In the genomic region with DNA sequence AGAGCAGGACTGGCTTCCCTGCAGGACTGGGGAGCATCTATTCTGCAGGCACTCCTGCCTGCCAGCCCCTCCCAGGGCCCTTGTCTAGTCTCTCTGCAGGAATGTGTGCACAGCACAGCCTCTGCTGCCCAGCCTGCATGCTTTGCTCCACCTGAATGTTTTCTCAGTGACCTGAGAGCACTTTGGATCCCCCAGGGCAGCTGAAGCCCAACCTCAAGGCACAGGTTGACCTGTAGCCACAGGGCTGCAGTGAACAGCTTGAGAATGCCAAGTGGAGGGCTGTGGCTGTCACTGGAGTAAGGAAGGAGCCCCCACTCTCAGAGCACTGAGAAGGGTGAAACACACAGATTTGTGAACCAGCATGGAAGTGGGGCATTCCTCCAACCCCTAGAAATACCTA, we compare ENCODE assay signal across 29 cellular contexts.
"Had no signal": no experiment of that assay in that cellular context is flagged by ENCODE, and none has a peak within 500 bp of the region (broad histone marks: within the 10 kb centered on the region; RNA-seq: fewer than 3 reads in every experiment).

No MANE protein-coding gene starts in this region.

- H3K27me3 ChIP-seq: esophagus muscularis mucosa, foreskin keratinocyte, gastroesophageal sphincter, heart left ventricle, ovary, suprapubic skin, transverse colon had no signal

- H3K79me2 ChIP-seq: hepatocyte had no signal

- H2AFZ ChIP-seq: hepatocyte had no signal

- H3K4me1 Mint-ChIP-seq: memory B cell; naive thymus-derived CD4-positive, alpha-beta T cell; nephron; stimulated activated naive B cell treated with anti-CD40 and anti-IgM and Interleukin-4, amounts not matched to agents 10 μg/mL and 1 μg/mL and 100 μg/mL, for 72 hours; stimulated activated naive CD8-positive, alpha-beta T cell treated with anti-CD3 and anti-CD28 coated beads, Interleukin-15, amount 100 ng/mL, for 72 hours had no signal

- H3K9me3 Mint-ChIP-seq: memory B cell, nephron had no signal

- H3K27ac Mint-ChIP-seq: memory B cell; naive thymus-derived CD4-positive, alpha-beta T cell; nephron; stimulated activated naive B cell treated with anti-CD40 and anti-IgM and Interleukin-4, amounts not matched to agents 10 μg/mL and 1 μg/mL and 100 μg/mL, for 72 hours; stimulated activated naive CD8-positive, alpha-beta T cell treated with anti-CD3 and anti-CD28 coated beads, Interleukin-15, amount 100 ng/mL, for 72 hours had no signal

- H3K36me3 Mint-ChIP-seq: memory B cell; stimulated activated naive B cell treated with anti-CD40 and anti-IgM and Interleukin-4, amounts not matched to agents 10 μg/mL and 1 μg/mL and 100 μg/mL, for 72 hours had no signal

- H3K36me3 ChIP-seq: esophagus muscularis mucosa, gastroesophageal sphincter, heart left ventricle, ovary, suprapubic skin, transverse colon had no signal

- H3K27me3 Mint-ChIP-seq: memory B cell; naive thymus-derived CD4-positive, alpha-beta T cell; stimulated activated naive B cell treated with anti-CD40 and anti-IgM and Interleukin-4, amounts not matched to agents 10 μg/mL and 1 μg/mL and 100 μg/mL, for 72 hours; stimulated activated naive CD8-positive, alpha-beta T cell treated with anti-CD3 and anti-CD28 coated beads, Interleukin-15, amount 100 ng/mL, for 72 hours had no signal

- H3K4me2 ChIP-seq: hepatocyte had no signal

- FAIRE-seq: endothelial cell of umbilical vein, islet of Langerhans, small intestine had no signal

- DNase-seq: dermis blood vessel endothelial cell; effector memory CD4-positive, alpha-beta T cell; foreskin keratinocyte; heart left ventricle; kidney glomerular epithelial cell; left colon; left ventricle myocardium superior; midbrain; naive thymus-derived CD4-positive, alpha-beta T cell; occipital lobe; ovary; psoas muscle; right cardiac atrium; small intestine; stimulated activated CD4-positive, alpha-beta T cell treated with anti-CD3 and anti-CD28 coated beads, Interleukin-15, amount 100 ng/mL, for 24 hours; stimulated activated CD4-positive, alpha-beta T cell treated with anti-CD3 and anti-CD28 coated beads, Interleukin-2, amount 100 ng/mL, for 48 hours; stimulated activated naive B cell treated with anti-CD40 and anti-IgM and Interleukin-4, amounts not matched to agents 10 μg/mL and 1 μg/mL and 100 μg/mL, for 72 hours; stimulated activated naive CD8-positive, alpha-beta T cell treated with anti-CD3 and anti-CD28 coated beads, Interleukin-15, amount 100 ng/mL, for 72 hours; transverse colon had no signal

- H3K9me3 ChIP-seq: esophagus muscularis mucosa, gastroesophageal sphincter, ovary, psoas muscle, suprapubic skin, transverse colon had no signal

- H3K4me1 ChIP-seq: esophagus muscularis mucosa, foreskin keratinocyte, gastroesophageal sphincter, heart left ventricle, psoas muscle, suprapubic skin, transverse colon had no signal

- H3K27ac ChIP-seq: coronary artery, esophagus muscularis mucosa, foreskin keratinocyte, gastroesophageal sphincter, heart left ventricle, hepatocyte, ovary, psoas muscle, suprapubic skin, transverse colon had no signal

- ATAC-seq: foreskin keratinocyte; gastroesophageal sphincter; heart left ventricle; left colon; left ventricle myocardium superior; naive thymus-derived CD4-positive, alpha-beta T cell; psoas muscle; right cardiac atrium; stimulated activated naive B cell treated with anti-CD40 and anti-IgM and Interleukin-4, amounts not matched to agents 10 μg/mL and 1 μg/mL and 100 μg/mL, for 72 hours; stimulated activated naive CD8-positive, alpha-beta T cell treated with anti-CD3 and anti-CD28 coated beads, Interleukin-15, amount 100 ng/mL, for 72 hours had no signal

- H3K4me3 Mint-ChIP-seq: memory B cell; naive thymus-derived CD4-positive, alpha-beta T cell; nephron; stimulated activated naive B cell treated with anti-CD40 and anti-IgM and Interleukin-4, amounts not matched to agents 10 μg/mL and 1 μg/mL and 100 μg/mL, for 72 hours; stimulated activated naive CD8-positive, alpha-beta T cell treated with anti-CD3 and anti-CD28 coated beads, Interleukin-15, amount 100 ng/mL, for 72 hours had no signal

- H3K4me3 ChIP-seq: coronary artery, esophagus muscularis mucosa, gastroesophageal sphincter, heart left ventricle, hepatocyte, lung, ovary, psoas muscle, suprapubic skin, transverse colon had no signal
